ENCODE assay signal across 24 cellular contexts in the genomic region with DNA sequence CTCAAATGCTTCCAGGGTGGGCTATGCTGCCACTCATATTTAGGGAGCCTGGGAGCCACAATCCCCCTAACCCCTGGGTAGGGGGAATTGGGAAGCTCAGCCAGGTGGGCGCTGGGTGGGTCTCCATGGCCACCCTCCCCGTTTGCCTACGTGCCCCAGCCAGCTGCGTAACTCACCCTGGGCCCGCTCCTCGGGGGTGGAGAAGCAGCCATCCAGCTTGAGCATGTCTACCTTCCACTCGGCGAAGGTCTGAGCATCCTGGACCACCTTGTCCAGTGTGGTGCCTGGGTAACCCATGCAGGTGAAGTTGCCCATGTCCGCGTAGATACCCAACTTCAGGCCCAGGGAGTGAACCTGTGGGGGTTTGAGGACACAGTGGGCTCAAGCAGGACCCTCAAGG.
"Had no signal": no experiment of that assay in that cellular context is flagged by ENCODE, and none has a peak within 500 bp of the region (broad histone marks: within the 10 kb centered on the region; RNA-seq: fewer than 3 reads in every experiment).

No MANE protein-coding gene starts in this region.

- H3K27ac Mint-ChIP-seq: activated CD4-positive, alpha-beta T cell treated with anti-CD3 and anti-CD28 coated beads for 36 hours; activated naive CD8-positive, alpha-beta T cell; activated T-helper 17 cell treated with anti-CD3 and anti-CD28 coated beads, Interleukin-2, amount 50 U/mL, for 72 hours; endodermal cell; nephron; stimulated activated memory B cell treated with anti-CD40 and anti-IgM and Interleukin-4, amounts not matched to agents 10 μg/mL and 1 μg/mL and 100 μg/mL, for 72 hours; T-cell; T-helper 2 cell treated with Interferon-gamma antibody and Interleukin-4, amounts not matched to agents 5 μg/mL and 100 μg/mL, for 36 hours had no signal

- H3K4me3 Mint-ChIP-seq: activated CD4-positive, alpha-beta T cell treated with anti-CD3 and anti-CD28 coated beads for 36 hours; activated naive CD8-positive, alpha-beta T cell; activated T-cell treated with anti-CD3 and anti-CD28 coated beads, Interleukin-2, amount 50 U/mL, for 4 hours; activated T-helper 17 cell treated with anti-CD3 and anti-CD28 coated beads, Interleukin-2, amount 50 U/mL, for 72 hours; endodermal cell; nephron; stimulated activated memory B cell treated with anti-CD40 and anti-IgM and Interleukin-4, amounts not matched to agents 10 μg/mL and 1 μg/mL and 100 μg/mL, for 72 hours; T-cell; T-helper 2 cell treated with Interferon-gamma antibody and Interleukin-4, amounts not matched to agents 5 μg/mL and 100 μg/mL, for 36 hours had no signal

- DNase-seq: activated CD4-positive, alpha-beta T cell treated with anti-CD3 and anti-CD28 coated beads for 36 hours; activated CD4-positive, CD25-positive, alpha-beta regulatory T cell; activated naive CD4-positive, alpha-beta T cell treated with Interleukin-2 at 50 U/mL for 16 hours; activated T-cell treated with anti-CD3 and anti-CD28 coated beads, Interleukin-2, amount 50 U/mL, for 4 hours; anterior cingulate cortex; endodermal cell; foreskin fibroblast; lower lobe of right lung; mesendoderm; stimulated activated CD4-positive, alpha-beta T cell treated with anti-CD3 and anti-CD28 coated beads, Interleukin-4, amount 100 ng/mL, for 24 hours; stomach; upper lobe of right lung had no signal

- H3K27me3 ChIP-seq: left lung, right lobe of liver, stomach, thyroid gland, upper lobe of right lung had no signal

- H3K9me3 ChIP-seq: left lung, lower lobe of right lung, right lobe of liver, stomach, thyroid gland, upper lobe of right lung had no signal

- H3K4me1 Mint-ChIP-seq: activated T-helper 17 cell treated with anti-CD3 and anti-CD28 coated beads, Interleukin-2, amount 50 U/mL, for 72 hours had no signal

- H3K27ac ChIP-seq: coronary artery, left lung, lower lobe of right lung, right lobe of liver, skin epidermis, stomach, thyroid gland, upper lobe of right lung had no signal

- H3K36me3 Mint-ChIP-seq: activated naive CD8-positive, alpha-beta T cell had no signal

- H3K9me3 Mint-ChIP-seq: activated T-cell treated with anti-CD3 and anti-CD28 coated beads, Interleukin-2, amount 50 U/mL, for 4 hours; activated T-helper 17 cell treated with anti-CD3 and anti-CD28 coated beads, Interleukin-2, amount 50 U/mL, for 72 hours; endodermal cell; nephron; stimulated activated memory B cell treated with anti-CD40 and anti-IgM and Interleukin-4, amounts not matched to agents 10 μg/mL and 1 μg/mL and 100 μg/mL, for 72 hours; T-cell; T-helper 2 cell treated with Interferon-gamma antibody and Interleukin-4, amounts not matched to agents 5 μg/mL and 100 μg/mL, for 36 hours had no signal

- ATAC-seq: activated CD4-positive, alpha-beta T cell treated with anti-CD3 and anti-CD28 coated beads for 36 hours; activated T-cell treated with anti-CD3 and anti-CD28 coated beads, Interleukin-2, amount 50 U/mL, for 4 hours; activated T-helper 17 cell treated with anti-CD3 and anti-CD28 coated beads, Interleukin-2, amount 50 U/mL, for 72 hours; esophagus mucosa; left lung; lower lobe of right lung; right lobe of liver; stimulated activated memory B cell treated with anti-CD40 and anti-IgM and Interleukin-4, amounts not matched to agents 10 μg/mL and 1 μg/mL and 100 μg/mL, for 72 hours; T-cell; upper lobe of right lung had no signal

- H3K27me3 Mint-ChIP-seq: activated CD4-positive, alpha-beta T cell treated with anti-CD3 and anti-CD28 coated beads for 36 hours; activated naive CD8-positive, alpha-beta T cell; activated T-helper 17 cell treated with anti-CD3 and anti-CD28 coated beads, Interleukin-2, amount 50 U/mL, for 72 hours; stimulated activated memory B cell treated with anti-CD40 and anti-IgM and Interleukin-4, amounts not matched to agents 10 μg/mL and 1 μg/mL and 100 μg/mL, for 72 hours; T-cell had no signal

- H3K4me3 ChIP-seq: coronary artery, left lung, lower lobe of right lung, right lobe of liver, skin epidermis, stomach, thyroid gland, upper lobe of right lung had no signal
